9 cellular contexts compared by ENCODE assay signal in genomic region chr3:50153782-50154475, GRCh38. TPM values are rescaled to one million over a fixed set of nuclear protein-coding genes. Genes with fewer than 3 reads are reported as not detected.
DNase-seq lines count a peak whose midpoint lies in the region; ATAC-seq and TF ChIP-seq lines count a peak whose summit lies in the region.
"Had no signal": no experiment of that assay in that cellular context is flagged by ENCODE, and none has a peak within 500 bp of the region (broad histone marks: within the 10 kb centered on the region; RNA-seq: fewer than 3 reads in every experiment).

No MANE protein-coding gene starts in this region.

- ATAC-seq in Panc1 (no peak), HG02840 (IDR thresholded peaks at IDR 0.05; ENCODE audit: low FRiP score, unreplicated experiment) (no peak), GM21717 (IDR thresholded peaks at IDR 0.05; ENCODE audit: unreplicated experiment) (no peak)

- H3K36me3 Mint-ChIP-seq in endothelial cell (ENCODE audit: low read depth, unreplicated experiment) (no peaks in the 10 kb centered on the region), progenitor cell of endocrine pancreas (ENCODE audit: insufficient read depth) (no peaks in the 10 kb centered on the region)

- peaks cover 37% of the 10 kb centered on the region for H3K4me1 Mint-ChIP-seq in endothelial cell (ENCODE audit: unreplicated experiment)
- peaks cover 34% of the 10 kb centered on the region for H3K4me1 Mint-ChIP-seq in progenitor cell of endocrine pancreas (ENCODE audit: low read depth)

- H3K9me3 Mint-ChIP-seq in endothelial cell (ENCODE audit: unreplicated experiment), result no peaks in the 10 kb centered on the region
- H3K9me3 Mint-ChIP-seq in progenitor cell of endocrine pancreas (ENCODE audit: low read depth), result no peaks in the 10 kb centered on the region

- no TSS peak for BruUV-seq in Panc1 (replicated peaks; lab: Mats Ljungman, UMichigan)

- H3K27ac ChIP-seq in Panc1 (ENCODE audit: low read length), result 0 out of 2 replicates have a peak overlapping the region, but pooled peaks have one; percentile 9

- in situ Hi-C loops in HAP-1 (cut with MboI; ENCODE audit: low sequenced_read_pairs), result no loop called here
- in situ Hi-C loops in Panc1 (cut with HindIII; ENCODE audit: low pct_unique_long_range_greater_than_20kb, low sequenced_read_pairs), result no loop called here

- H3K9me3 ChIP-seq in HAP-1 (no peaks in the 10 kb centered on the region), Panc1 (ENCODE audit: control insufficient read depth, insufficient read depth, low read depth, low read length) (no peaks in the 10 kb centered on the region)
- H3K9me3 ChIP-seq: mucosa of descending colon had no signal

- H3K4me3 Mint-ChIP-seq in endothelial cell (ENCODE audit: unreplicated experiment) (peak overlapping the region; percentile 91), progenitor cell of endocrine pancreas (ENCODE audit: low read depth) (peak overlapping the region; percentile 68)

- peaks cover 3% of the 10 kb centered on the region; the same call in 1 of the 2 replicates for H3K27me3 ChIP-seq in HAP-1 (ENCODE audit: low read depth)
- no peaks in the 10 kb centered on the region for H3K27me3 ChIP-seq in Panc1 (ENCODE audit: control insufficient read depth, insufficient read depth, low read length)

- intact Hi-C loops in Panc1 (cut with micrococcal nuclease; ENCODE audit: unreplicated experiment), result no loop called here

- H3K27ac Mint-ChIP-seq in endothelial cell (ENCODE audit: unreplicated experiment), result peak overlapping the region; percentile 7
- no peak overlapping the region for H3K27ac Mint-ChIP-seq in progenitor cell of endocrine pancreas

- H3K27me3 Mint-ChIP-seq in endothelial cell (ENCODE audit: unreplicated experiment) (peaks cover 26% of the 10 kb centered on the region), progenitor cell of endocrine pancreas (peaks cover 25% of the 10 kb centered on the region)

- POLR2A ChIA-PET in Panc1 (lab: Charles Lee), result no interaction called here

- no peak for TF ChIP-seq CTCF in Panc1 (IDR thresholded peaks at IDR 0.05)
- no peak for TF ChIP-seq CTCF in endothelial cell (IDR thresholded peaks at IDR 0.05; ENCODE audit: unreplicated experiment)
- no peak for TF ChIP-seq CTCF in progenitor cell of endocrine pancreas (IDR thresholded peaks at IDR 0.05; ENCODE audit: unreplicated experiment)

- H3K4me1 ChIP-seq in HAP-1 (peaks cover 10% of the 10 kb centered on the region; the same call in 1 of the 2 replicates), Panc1 (ENCODE audit: control insufficient read depth, insufficient read depth, low read length) (peaks cover 24% of the 10 kb centered on the region)

- DNase-seq in HAP-1 (ENCODE audit: low spot score in 2 of 2), result no peak
- no peak for DNase-seq in Panc1 (ENCODE audit: low read depth, low spot score)
- DNase-seq in endothelial cell (ENCODE audit: low spot score), result no peak
- no peak for DNase-seq in progenitor cell of endocrine pancreas (ENCODE audit: low spot score, unreplicated experiment)
- no peak for DNase-seq in activated CD4-positive, CD25-positive, alpha-beta regulatory T cell treated with anti-CD3 and anti-CD28 coated beads, Interleukin-2, amount 50 U/mL, for 72 hours
- DNase-seq in NCI-H128 (lab: John Stamatoyannopoulos, UW; ENCODE audit: unreplicated experiment), result no peak

- CTCF ChIA-PET in Panc1 (lab: Charles Lee), result no interaction called here

- H3K36me3 ChIP-seq in HAP-1 (replicated peaks) (no peaks in the 10 kb centered on the region), Panc1 (ENCODE audit: control insufficient read depth, insufficient read depth, low read length) (no peaks in the 10 kb centered on the region; the same call in 1 of the 2 replicates)

- peak overlapping the region; percentile 30 for H3K4me3 ChIP-seq in HAP-1
- H3K4me3 ChIP-seq in Panc1 (ENCODE audit: low read depth in 2 of 2, low read length in 2 of 2), result peak overlapping the region; percentile 38 to 42
- H3K4me3 ChIP-seq: mucosa of descending colon had no signal

RNA-seq across cellular contexts. Expression of gene SEMA3F, which starts 1.2 kb away (rescaled TPM):
- total RNA-seq in Panc1 (2021; ENCODE audit: unreplicated experiment) (69.6 TPM), endothelial cell (ENCODE audit: unreplicated experiment) (21.3 TPM), progenitor cell of endocrine pancreas (23.6 and 26.5 TPM in 2 replicates)
- 104 TPM for polyA plus RNA-seq in Panc1 (2012; ENCODE audit: insufficient read length)

RNA-seq across cellular contexts. Expression of gene GNAT1, which starts 37.5 kb away (rescaled TPM):
- total RNA-seq in Panc1 (2021; ENCODE audit: unreplicated experiment), result not detected
- not detected for polyA plus RNA-seq in Panc1 (2012; ENCODE audit: insufficient read length)
- total RNA-seq in endothelial cell (ENCODE audit: unreplicated experiment), result 0.59 TPM
- total RNA-seq in progenitor cell of endocrine pancreas, result 0.12 and 0.91 TPM in 2 replicates
- total RNA-seq: mucosa of descending colon had no signal

RNA-seq across cellular contexts. Expression of gene SLC38A3, which starts 51.1 kb away (rescaled TPM):
- 6.0 TPM for total RNA-seq in Panc1 (2021; ENCODE audit: unreplicated experiment)
- 10.6 TPM for polyA plus RNA-seq in Panc1 (2012; ENCODE audit: insufficient read length)
- total RNA-seq in endothelial cell (ENCODE audit: unreplicated experiment), result 0.56 TPM
- total RNA-seq in progenitor cell of endocrine pancreas, result 43.5 and 44.7 TPM in 2 replicates
